In the genomic region with DNA sequence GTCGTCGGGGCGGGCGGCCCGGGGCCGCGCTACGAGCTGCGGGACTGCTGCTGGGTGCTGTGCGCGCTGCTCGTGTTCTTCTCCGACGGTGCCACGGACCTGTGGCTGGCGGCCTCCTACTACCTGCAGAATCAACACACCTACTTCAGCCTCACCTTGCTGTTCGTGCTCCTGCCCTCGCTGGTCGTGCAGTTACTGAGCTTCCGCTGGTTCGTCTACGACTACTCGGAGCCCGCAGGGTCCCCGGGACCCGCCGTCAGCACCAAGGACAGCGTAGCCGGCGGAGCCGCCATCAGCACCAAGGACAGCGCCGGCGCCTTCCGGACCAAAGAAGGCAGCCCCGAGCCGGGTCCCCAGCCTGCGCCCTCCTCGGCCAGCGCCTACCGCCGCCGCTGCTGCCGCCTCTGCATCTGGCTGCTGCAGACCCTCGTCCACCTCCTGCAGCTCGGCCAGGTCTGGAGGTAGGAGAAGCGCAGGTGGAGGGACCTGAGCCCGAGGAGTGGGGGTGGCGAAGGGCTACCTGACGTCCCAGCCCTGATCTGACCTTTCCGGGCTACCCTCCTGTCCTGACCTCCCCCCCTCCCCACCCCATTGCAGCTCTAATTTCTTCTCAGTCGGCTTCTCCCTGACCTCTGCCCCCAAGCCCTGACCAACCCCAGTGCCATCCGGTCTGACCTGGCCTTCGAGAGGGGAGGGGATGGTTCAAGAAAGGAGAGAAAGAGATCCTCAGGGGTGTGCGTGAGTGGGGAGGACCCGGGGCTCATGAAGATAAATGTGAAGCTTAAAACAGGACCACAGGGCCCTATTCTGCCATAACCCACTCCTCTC, we compare ENCODE assay signal across 1 cellular context.
TF ChIP-seq lines count a peak whose summit lies in the region.

No MANE protein-coding gene starts in this region.

TF ChIP-seq in PFSK-1, 5 proteins besides CTCF, POLR2A, EP300 and RAD21 (continued from another document):
- TF ChIP-seq, protein P1, sequence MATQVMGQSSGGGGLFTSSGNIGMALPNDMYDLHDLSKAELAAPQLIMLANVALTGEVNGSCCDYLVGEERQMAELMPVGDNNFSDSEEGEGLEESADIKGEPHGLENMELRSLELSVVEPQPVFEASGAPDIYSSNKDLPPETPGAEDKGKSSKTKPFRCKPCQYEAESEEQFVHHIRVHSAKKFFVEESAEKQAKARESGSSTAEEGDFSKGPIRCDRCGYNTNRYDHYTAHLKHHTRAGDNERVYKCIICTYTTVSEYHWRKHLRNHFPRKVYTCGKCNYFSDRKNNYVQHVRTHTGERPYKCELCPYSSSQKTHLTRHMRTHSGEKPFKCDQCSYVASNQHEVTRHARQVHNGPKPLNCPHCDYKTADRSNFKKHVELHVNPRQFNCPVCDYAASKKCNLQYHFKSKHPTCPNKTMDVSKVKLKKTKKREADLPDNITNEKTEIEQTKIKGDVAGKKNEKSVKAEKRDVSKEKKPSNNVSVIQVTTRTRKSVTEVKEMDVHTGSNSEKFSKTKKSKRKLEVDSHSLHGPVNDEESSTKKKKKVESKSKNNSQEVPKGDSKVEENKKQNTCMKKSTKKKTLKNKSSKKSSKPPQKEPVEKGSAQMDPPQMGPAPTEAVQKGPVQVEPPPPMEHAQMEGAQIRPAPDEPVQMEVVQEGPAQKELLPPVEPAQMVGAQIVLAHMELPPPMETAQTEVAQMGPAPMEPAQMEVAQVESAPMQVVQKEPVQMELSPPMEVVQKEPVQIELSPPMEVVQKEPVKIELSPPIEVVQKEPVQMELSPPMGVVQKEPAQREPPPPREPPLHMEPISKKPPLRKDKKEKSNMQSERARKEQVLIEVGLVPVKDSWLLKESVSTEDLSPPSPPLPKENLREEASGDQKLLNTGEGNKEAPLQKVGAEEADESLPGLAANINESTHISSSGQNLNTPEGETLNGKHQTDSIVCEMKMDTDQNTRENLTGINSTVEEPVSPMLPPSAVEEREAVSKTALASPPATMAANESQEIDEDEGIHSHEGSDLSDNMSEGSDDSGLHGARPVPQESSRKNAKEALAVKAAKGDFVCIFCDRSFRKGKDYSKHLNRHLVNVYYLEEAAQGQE (IDR thresholded peaks at IDR 0.05; ENCODE audit: insufficient read depth in 1 of 2, low read depth in 2 of 2, low read length in 2 of 2): peak; percentile 99 to 100
- TF ChIP-seq POLR2AphosphoS5 (IDR thresholded peaks at IDR 0.05; ENCODE audit: low read depth, low read length) (no peak), FOXP2 (optimal IDR thresholded peaks at IDR 0.05; ENCODE audit: borderline replicate concordance, extremely low read depth, extremely low read length, insufficient read depth) (peak; percentile 87)
